In genomic region chr17:7484067-7484963, GRCh38 we compare ENCODE assay signal across 1 cellular context.
TF ChIP-seq lines count a peak whose summit lies in the region.

TSS of gene POLR2A (plus strand) at chr17:7484366.

TF ChIP-seq in HepG2, 621 proteins besides CTCF, POLR2A, EP300 and RAD21 (continued from another document and continues in another):
- TF ChIP-seq ZNF281 (CRISPR knock-in tag; IDR thresholded peaks at IDR 0.05; ENCODE audit: borderline replicate concordance) (peak; percentile 89), ZNF883 (CRISPR knock-in tag; IDR thresholded peaks at IDR 0.05; ENCODE audit: not compliant biosample characterization) (no peak), TP53 (CRISPR knock-in tag; conservative IDR thresholded peaks at IDR 0.05) (0 out of 2 replicates have a peak, but pooled peaks have one; percentile 76), HDAC6 (IDR thresholded peaks at IDR 0.05; ENCODE audit: low read depth, low read length) (peak; percentile 85; the same call in 1 of the 2 replicates), EEA1 (CRISPR knock-in tag; IDR thresholded peaks at IDR 0.05; ENCODE audit: borderline replicate concordance) (peak; percentile 85; the same call in 1 of the 2 replicates), ZNF724P (CRISPR knock-in tag; IDR thresholded peaks at IDR 0.05; ENCODE audit: borderline replicate concordance) (no peak; the same call in 1 of the 2 replicates), ZNF747 (CRISPR knock-in tag; IDR thresholded peaks at IDR 0.05; ENCODE audit: borderline replicate concordance) (peak; percentile 49; the same call in 1 of the 2 replicates), HOXA7 (CRISPR knock-in tag; IDR thresholded peaks at IDR 0.05) (no peak), SMAD1 (CRISPR knock-in tag; IDR thresholded peaks at IDR 0.05; ENCODE audit: borderline replicate concordance, low read depth) (peak; percentile 34; the same call in 1 of the 2 replicates), ZNF589 (CRISPR knock-in tag; conservative IDR thresholded peaks at IDR 0.05) (0 out of 2 replicates have a peak, but pooled peaks have one; percentile 28), ZSCAN31 (CRISPR knock-in tag; IDR thresholded peaks at IDR 0.05; ENCODE audit: low read depth) (peak; percentile 39), ZNF530 (CRISPR knock-in tag; IDR thresholded peaks at IDR 0.05; ENCODE audit: low read depth) (no peak), ZSCAN22 (CRISPR knock-in tag; IDR thresholded peaks at IDR 0.05) (peak; percentile 58; the same call in 1 of the 2 replicates), EZH2 (conservative IDR thresholded peaks at IDR 0.05; ENCODE audit: low read depth, low read length) (no peak), ZNF75D (CRISPR knock-in tag; IDR thresholded peaks at IDR 0.05; ENCODE audit: borderline replicate concordance) (no peak), BATF2 (CRISPR knock-in tag; IDR thresholded peaks at IDR 0.05) (0 out of 2 replicates have a peak, but pooled peaks have one; percentile 82), ZNF878 (CRISPR knock-in tag; IDR thresholded peaks at IDR 0.05) (peak; percentile 92), TGIF2 (CRISPR knock-in tag; IDR thresholded peaks at IDR 0.05) (peak; percentile 55; the same call in 1 of the 2 replicates), KDM3A (CRISPR knock-in tag; IDR thresholded peaks at IDR 0.05; ENCODE audit: low read depth) (peak; percentile 92), ZSCAN20 (CRISPR knock-in tag; IDR thresholded peaks at IDR 0.05; ENCODE audit: borderline replicate concordance) (peak; percentile 91; the same call in 1 of the 2 replicates), TFDP2 (CRISPR knock-in tag; IDR thresholded peaks at IDR 0.05) (peak; percentile 95), ZNF775 (CRISPR knock-in tag; IDR thresholded peaks at IDR 0.05; ENCODE audit: borderline replicate concordance) (no peak), ZNF383 (CRISPR knock-in tag; IDR thresholded peaks at IDR 0.05; ENCODE audit: borderline replicate concordance) (peak; percentile 77; the same call in 1 of the 2 replicates), ELF3 (CRISPR knock-in tag; IDR thresholded peaks at IDR 0.05) (peak; percentile 84), RNF219 (CRISPR knock-in tag; IDR thresholded peaks at IDR 0.05) (no peak), ZNF660 (CRISPR knock-in tag; IDR thresholded peaks at IDR 0.05; ENCODE audit: borderline replicate concordance, low read depth) (peak; percentile 75; the same call in 1 of the 2 replicates), TAF15 (IDR thresholded peaks at IDR 0.05; ENCODE audit: low read depth, low read length, poor library complexity, severe bottlenecking) (peak; percentile 94), MZF1 (CRISPR knock-in tag; IDR thresholded peaks at IDR 0.05; ENCODE audit: borderline replicate concordance) (no peak), SRSF9 (IDR thresholded peaks at IDR 0.05; ENCODE audit: borderline replicate concordance, insufficient read depth, low read depth, low read length, poor library complexity, severe bottlenecking) (no peak), ZNF414 (CRISPR knock-in tag; IDR thresholded peaks at IDR 0.05) (peak; percentile 59; the same call in 1 of the 2 replicates), CEBPG (CRISPR knock-in tag; IDR thresholded peaks at IDR 0.05) (0 out of 2 replicates have a peak, but pooled peaks have one; percentile 14), TBP (CRISPR knock-in tag; IDR thresholded peaks at IDR 0.05) (no peak), BRD4 (CRISPR knock-in tag; IDR thresholded peaks at IDR 0.05) (peak; percentile 74; the same call in 1 of the 2 replicates), MBD4 (IDR thresholded peaks at IDR 0.05; ENCODE audit: borderline replicate concordance, low read length) (no peak), SMAD3 (CRISPR knock-in tag; IDR thresholded peaks at IDR 0.05) (peak; percentile 93), NCOA5 (CRISPR knock-in tag; IDR thresholded peaks at IDR 0.05) (no peak), FOXK1 (CRISPR knock-in tag; IDR thresholded peaks at IDR 0.05; ENCODE audit: borderline replicate concordance, low read depth) (peak; percentile 61; the same call in 1 of the 2 replicates), ZZZ3 (CRISPR knock-in tag; IDR thresholded peaks at IDR 0.05; ENCODE audit: borderline replicate concordance) (no peak; the same call in 1 of the 2 replicates), SP2 (CRISPR knock-in tag; IDR thresholded peaks at IDR 0.05) (0 out of 2 replicates have a peak, but pooled peaks have one; percentile 26), NFATC3 (CRISPR knock-in tag; IDR thresholded peaks at IDR 0.05) (no peak), CHCHD3 (CRISPR knock-in tag; IDR thresholded peaks at IDR 0.05) (0 out of 2 replicates have a peak, but pooled peaks have one; percentile 46), E2F1 (CRISPR knock-in tag; IDR thresholded peaks at IDR 0.05) (peak; percentile 95), ZNF30 (CRISPR knock-in tag; IDR thresholded peaks at IDR 0.05) (no peak)
- TF ChIP-seq, protein P1, sequence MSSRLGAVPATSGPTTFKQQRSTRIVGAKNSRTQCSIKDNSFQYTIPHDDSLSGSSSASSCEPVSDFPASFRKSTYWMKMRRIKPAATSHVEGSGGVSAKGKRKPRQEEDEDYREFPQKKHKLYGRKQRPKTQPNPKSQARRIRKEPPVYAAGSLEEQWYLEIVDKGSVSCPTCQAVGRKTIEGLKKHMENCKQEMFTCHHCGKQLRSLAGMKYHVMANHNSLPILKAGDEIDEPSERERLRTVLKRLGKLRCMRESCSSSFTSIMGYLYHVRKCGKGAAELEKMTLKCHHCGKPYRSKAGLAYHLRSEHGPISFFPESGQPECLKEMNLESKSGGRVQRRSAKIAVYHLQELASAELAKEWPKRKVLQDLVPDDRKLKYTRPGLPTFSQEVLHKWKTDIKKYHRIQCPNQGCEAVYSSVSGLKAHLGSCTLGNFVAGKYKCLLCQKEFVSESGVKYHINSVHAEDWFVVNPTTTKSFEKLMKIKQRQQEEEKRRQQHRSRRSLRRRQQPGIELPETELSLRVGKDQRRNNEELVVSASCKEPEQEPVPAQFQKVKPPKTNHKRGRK (CRISPR knock-in tag; IDR thresholded peaks at IDR 0.05): no peak
- TF ChIP-seq, protein P2, sequence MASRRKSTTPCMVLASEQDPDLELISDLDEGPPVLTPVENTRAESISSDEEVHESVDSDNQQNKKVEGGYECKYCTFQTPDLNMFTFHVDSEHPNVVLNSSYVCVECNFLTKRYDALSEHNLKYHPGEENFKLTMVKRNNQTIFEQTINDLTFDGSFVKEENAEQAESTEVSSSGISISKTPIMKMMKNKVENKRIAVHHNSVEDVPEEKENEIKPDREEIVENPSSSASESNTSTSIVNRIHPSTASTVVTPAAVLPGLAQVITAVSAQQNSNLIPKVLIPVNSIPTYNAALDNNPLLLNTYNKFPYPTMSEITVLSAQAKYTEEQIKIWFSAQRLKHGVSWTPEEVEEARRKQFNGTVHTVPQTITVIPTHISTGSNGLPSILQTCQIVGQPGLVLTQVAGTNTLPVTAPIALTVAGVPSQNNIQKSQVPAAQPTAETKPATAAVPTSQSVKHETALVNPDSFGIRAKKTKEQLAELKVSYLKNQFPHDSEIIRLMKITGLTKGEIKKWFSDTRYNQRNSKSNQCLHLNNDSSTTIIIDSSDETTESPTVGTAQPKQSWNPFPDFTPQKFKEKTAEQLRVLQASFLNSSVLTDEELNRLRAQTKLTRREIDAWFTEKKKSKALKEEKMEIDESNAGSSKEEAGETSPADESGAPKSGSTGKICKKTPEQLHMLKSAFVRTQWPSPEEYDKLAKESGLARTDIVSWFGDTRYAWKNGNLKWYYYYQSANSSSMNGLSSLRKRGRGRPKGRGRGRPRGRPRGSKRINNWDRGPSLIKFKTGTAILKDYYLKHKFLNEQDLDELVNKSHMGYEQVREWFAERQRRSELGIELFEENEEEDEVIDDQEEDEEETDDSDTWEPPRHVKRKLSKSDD (CRISPR knock-in tag; IDR thresholded peaks at IDR 0.05; ENCODE audit: low read depth): peak; percentile 79; the same call in 1 of the 2 replicates
- TF ChIP-seq, protein P3, sequence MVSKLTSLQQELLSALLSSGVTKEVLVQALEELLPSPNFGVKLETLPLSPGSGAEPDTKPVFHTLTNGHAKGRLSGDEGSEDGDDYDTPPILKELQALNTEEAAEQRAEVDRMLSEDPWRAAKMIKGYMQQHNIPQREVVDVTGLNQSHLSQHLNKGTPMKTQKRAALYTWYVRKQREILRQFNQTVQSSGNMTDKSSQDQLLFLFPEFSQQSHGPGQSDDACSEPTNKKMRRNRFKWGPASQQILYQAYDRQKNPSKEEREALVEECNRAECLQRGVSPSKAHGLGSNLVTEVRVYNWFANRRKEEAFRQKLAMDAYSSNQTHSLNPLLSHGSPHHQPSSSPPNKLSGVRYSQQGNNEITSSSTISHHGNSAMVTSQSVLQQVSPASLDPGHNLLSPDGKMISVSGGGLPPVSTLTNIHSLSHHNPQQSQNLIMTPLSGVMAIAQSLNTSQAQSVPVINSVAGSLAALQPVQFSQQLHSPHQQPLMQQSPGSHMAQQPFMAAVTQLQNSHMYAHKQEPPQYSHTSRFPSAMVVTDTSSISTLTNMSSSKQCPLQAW (CRISPR knock-in tag; IDR thresholded peaks at IDR 0.05): peak; percentile 65; the same call in 1 of the 2 replicates
- TF ChIP-seq, protein P4, sequence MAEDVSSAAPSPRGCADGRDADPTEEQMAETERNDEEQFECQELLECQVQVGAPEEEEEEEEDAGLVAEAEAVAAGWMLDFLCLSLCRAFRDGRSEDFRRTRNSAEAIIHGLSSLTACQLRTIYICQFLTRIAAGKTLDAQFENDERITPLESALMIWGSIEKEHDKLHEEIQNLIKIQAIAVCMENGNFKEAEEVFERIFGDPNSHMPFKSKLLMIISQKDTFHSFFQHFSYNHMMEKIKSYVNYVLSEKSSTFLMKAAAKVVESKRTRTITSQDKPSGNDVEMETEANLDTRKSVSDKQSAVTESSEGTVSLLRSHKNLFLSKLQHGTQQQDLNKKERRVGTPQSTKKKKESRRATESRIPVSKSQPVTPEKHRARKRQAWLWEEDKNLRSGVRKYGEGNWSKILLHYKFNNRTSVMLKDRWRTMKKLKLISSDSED (CRISPR knock-in tag; IDR thresholded peaks at IDR 0.05): no peak
